23 cellular contexts compared by ENCODE assay signal in genomic region chr3:133983126-133983525, GRCh38. TPM values are rescaled to one million over a fixed set of nuclear protein-coding genes. Genes with fewer than 3 reads are reported as not detected.
"Had no signal": no experiment of that assay in that cellular context is flagged by ENCODE, and none has a peak within 500 bp of the region (broad histone marks: within the 10 kb centered on the region; RNA-seq: fewer than 3 reads in every experiment).

No MANE protein-coding gene starts in this region.

- H3K4me3 Mint-ChIP-seq: activated CD8-positive, alpha-beta T cell treated with anti-CD3 and anti-CD28 coated beads for 36 hours; activated naive CD4-positive, alpha-beta T cell treated with anti-CD3 and anti-CD28 coated beads, Interleukin-2, amount 50 U/mL, for 24 hours; activated T-helper 1 cell treated with anti-CD3 and anti-CD28 coated beads, Interleukin-12 subunit alpha, Interleukin-12 subunit beta, Interleukin-2, Interleukin-4 antibody, amounts not matched to agents 30 ng/mL and 10 ng/mL and 1 ng/mL, durations not matched to agents 14 hours and 24 hours and 36 hours; brain had no signal

- H3K4me1 Mint-ChIP-seq: activated naive CD4-positive, alpha-beta T cell treated with anti-CD3 and anti-CD28 coated beads, Interleukin-2, amount 50 U/mL, for 24 hours; brain had no signal

- H3K4me3 ChIP-seq: Peyer's patch had no signal

- H3K9me3 ChIP-seq: Peyer's patch had no signal

- H3K36me3 ChIP-seq: Peyer's patch had no signal

- H3K36me3 Mint-ChIP-seq: activated naive CD4-positive, alpha-beta T cell treated with anti-CD3 and anti-CD28 coated beads, Interleukin-2, amount 50 U/mL, for 24 hours; brain had no signal

- H3K27me3 ChIP-seq: Peyer's patch had no signal

- H3K9me3 Mint-ChIP-seq: activated CD8-positive, alpha-beta T cell treated with anti-CD3 and anti-CD28 coated beads for 36 hours; activated naive CD4-positive, alpha-beta T cell treated with anti-CD3 and anti-CD28 coated beads, Interleukin-2, amount 50 U/mL, for 24 hours; activated T-helper 1 cell treated with anti-CD3 and anti-CD28 coated beads, Interleukin-12 subunit alpha, Interleukin-12 subunit beta, Interleukin-2, Interleukin-4 antibody, amounts not matched to agents 30 ng/mL and 10 ng/mL and 1 ng/mL, durations not matched to agents 14 hours and 24 hours and 36 hours had no signal

- DNase-seq: activated CD4-positive, alpha-beta T cell treated with anti-CD3 and anti-CD28 coated beads for 4 hours; activated CD8-positive, alpha-beta memory T cell treated with anti-CD3 and anti-CD28 coated beads, Interleukin-2, amount 50 U/mL, for 4 hours; activated CD8-positive, alpha-beta T cell treated with anti-CD3 and anti-CD28 coated beads for 36 hours; activated effector memory CD4-positive, alpha-beta T cell treated with Interleukin-2 at 50 U/mL for 16 hours; activated naive CD4-positive, alpha-beta T cell; aorta; IMR-90; KBM-7; NCI-H1048; NCI-H146; NCI-H187 treated with DMSO at 0.1 percent for 48 hours; NCI-H2081 treated with DMSO at 0.1 percent for 48 hours; NCI-H446; NCI-H524; SHP77 treated with DMSO at 0.1 percent for 48 hours; T-helper 1 cell had no signal

- H3K27ac ChIP-seq: Peyer's patch had no signal

- ATAC-seq: activated CD4-positive, CD25-positive, alpha-beta regulatory T cell treated with anti-CD3 and anti-CD28 coated beads, Interleukin-2, amount 50 U/mL, for 24 hours; activated CD8-positive, alpha-beta T cell treated with anti-CD3 and anti-CD28 coated beads for 36 hours had no signal

- H3K4me1 ChIP-seq: Peyer's patch had no signal

- H3K27ac Mint-ChIP-seq: activated CD8-positive, alpha-beta T cell treated with anti-CD3 and anti-CD28 coated beads for 36 hours; activated naive CD4-positive, alpha-beta T cell treated with anti-CD3 and anti-CD28 coated beads, Interleukin-2, amount 50 U/mL, for 24 hours; activated T-helper 1 cell treated with anti-CD3 and anti-CD28 coated beads, Interleukin-12 subunit alpha, Interleukin-12 subunit beta, Interleukin-2, Interleukin-4 antibody, amounts not matched to agents 30 ng/mL and 10 ng/mL and 1 ng/mL, durations not matched to agents 14 hours and 24 hours and 36 hours; brain had no signal

RNA-seq across cellular contexts. Expression of gene SLCO2A1, which starts 46.6 kb away (rescaled TPM):
- total RNA-seq: activated CD8-positive, alpha-beta T cell treated with anti-CD3 and anti-CD28 coated beads for 36 hours; activated T-helper 1 cell treated with anti-CD3 and anti-CD28 coated beads, Interleukin-12 subunit alpha, Interleukin-12 subunit beta, Interleukin-2, Interleukin-4 antibody, amounts not matched to agents 30 ng/mL and 10 ng/mL and 1 ng/mL, durations not matched to agents 14 hours and 24 hours and 36 hours; SK-MEL-5; T-helper 2 cell treated with Interferon-gamma antibody and Interleukin-4, amounts not matched to agents 100 ng/mL and 5 ng/mL, for 36 hours had no signal
